ENCODE assay signal across 8 cellular contexts in genomic region chr12:65232490-65233077, GRCh38. TPM values are rescaled to one million over a fixed set of nuclear protein-coding genes. Genes with fewer than 3 reads are reported as not detected.
DNase-seq lines count a peak whose midpoint lies in the region; ATAC-seq and TF ChIP-seq lines count a peak whose summit lies in the region.

No MANE protein-coding gene starts in this region.

- POLR2A ChIA-PET in CD4-positive, alpha-beta memory T cell (lab: Charles Lee; ENCODE audit: partially characterized antibody) = interaction anchor here (1.3 kb wide), 1 partner anchor 63 kb away, joined by 6 read pairs; the partner anchor contains the start of gene LEMD3

- intact Hi-C loops in CD4-positive, alpha-beta memory T cell (cut with micrococcal nuclease) = loop anchor here (1.0 kb wide), 2 partner anchors 341 to 430 kb away; no protein-coding TSS in a partner anchor

- ATAC-seq in HG03159 (IDR thresholded peaks at IDR 0.05; ENCODE audit: unreplicated experiment) (peak; percentile 48), GM18868 (IDR thresholded peaks at IDR 0.05; ENCODE audit: unreplicated experiment) (no peak)
- no peak for ATAC-seq in activated naive CD8-positive, alpha-beta T cell treated with anti-CD3 and anti-CD28 coated beads, Interleukin-2, amount 50 U/mL, for 24 hours

- no peak overlapping the region for H3K4me3 Mint-ChIP-seq in CD4-positive, alpha-beta memory T cell
- H3K4me3 Mint-ChIP-seq in activated naive CD8-positive, alpha-beta T cell treated with anti-CD3 and anti-CD28 coated beads, Interleukin-2, amount 50 U/mL, for 24 hours = no peak overlapping the region

- peak; percentile 33 for TF ChIP-seq CTCF in liver (IDR thresholded peaks at IDR 0.05; ENCODE audit: low read depth, low read length, missing input control)

- H3K27me3 Mint-ChIP-seq in CD4-positive, alpha-beta memory T cell = no peaks in the 10 kb centered on the region
- H3K27me3 Mint-ChIP-seq in activated naive CD8-positive, alpha-beta T cell treated with anti-CD3 and anti-CD28 coated beads, Interleukin-2, amount 50 U/mL, for 24 hours = no peaks in the 10 kb centered on the region

- H3K27ac ChIP-seq in CD4-positive, alpha-beta memory T cell (ENCODE audit: low read depth, low read length) = no peak overlapping the region
- no peak overlapping the region for H3K27ac ChIP-seq in liver (ENCODE audit: low read depth in 1 of 2, low read length in 2 of 2)

- 15% methylated on average over 3 of the region's 3 CpGs for WGBS in liver

- peaks cover 6 to 13% (median 8%) of the 10 kb centered on the region in 4 donors for H3K4me1 Mint-ChIP-seq in CD4-positive, alpha-beta memory T cell
- peaks cover 14% of the 10 kb centered on the region for H3K4me1 Mint-ChIP-seq in activated naive CD8-positive, alpha-beta T cell treated with anti-CD3 and anti-CD28 coated beads, Interleukin-2, amount 50 U/mL, for 24 hours

- H3K4me3 ChIP-seq in CD4-positive, alpha-beta memory T cell (ENCODE audit: low read length in 2 of 2) = no peak overlapping the region
- H3K4me3 ChIP-seq in liver (ENCODE audit: low read depth in 1 of 3, low read length in 3 of 3) = no peak overlapping the region

- peaks cover 5% of the 10 kb centered on the region for H3K4me1 ChIP-seq in CD4-positive, alpha-beta memory T cell (ENCODE audit: insufficient read depth, low read length)
- peaks cover 0 to 2% (median 0%) of the 10 kb centered on the region in 4 donors for H3K4me1 ChIP-seq in liver (ENCODE audit: control insufficient read depth in 4 of 4, insufficient read depth in 4 of 4, low read length in 3 of 4)

- H3K27ac Mint-ChIP-seq in CD4-positive, alpha-beta memory T cell = peak overlapping the region in 4 of 7 donors; percentile 76 to 86 (median 81)
- H3K27ac Mint-ChIP-seq in activated naive CD8-positive, alpha-beta T cell treated with anti-CD3 and anti-CD28 coated beads, Interleukin-2, amount 50 U/mL, for 24 hours = peak overlapping the region; percentile 29

- H3K27me3 ChIP-seq in CD4-positive, alpha-beta memory T cell (ENCODE audit: insufficient read depth, low read length) = no peaks in the 10 kb centered on the region
- no peaks in the 10 kb centered on the region for H3K27me3 ChIP-seq in liver (ENCODE audit: control insufficient read depth in 4 of 4, insufficient read depth in 4 of 4, low read length in 3 of 4)

- CTCF ChIA-PET in CD4-positive, alpha-beta memory T cell (lab: Charles Lee; ENCODE audit: partially characterized antibody) = interaction anchor here (0.6 to 4.5 kb wide), 12 partner anchors 15 to 1462 kb away, joined by 3 to 61 read pairs (median 4); partner anchors contain the start of gene LEMD3

- DNase-seq in CD4-positive, alpha-beta memory T cell = peak in 4 of 5 donors; percentile 8 to 25 (median 16)
- no peak for DNase-seq in activated naive CD8-positive, alpha-beta T cell treated with anti-CD3 and anti-CD28 coated beads, Interleukin-2, amount 50 U/mL, for 24 hours
- DNase-seq in activated CD4-positive, alpha-beta T cell treated with anti-CD3 and anti-CD28 coated beads, Interleukin-2, amount 50 U/mL, for 1 hour = no peak
- DNase-seq in middle frontal gyrus (ENCODE audit: extremely low spot score, low spot score) (no peak), NCI-H748 treated with DMSO at 0.1 percent for 48 hours (lab: John Stamatoyannopoulos, UW) (no peak)

- H3K9ac ChIP-seq in liver (ENCODE audit: low read depth in 1 of 2, low read length in 2 of 2) = no peak overlapping the region

- H3K9me3 ChIP-seq in CD4-positive, alpha-beta memory T cell (ENCODE audit: control insufficient read depth in 1 of 2, low read length in 2 of 2) = peaks cover 0 to 8% of the 10 kb centered on the region in 2 donors
- H3K9me3 ChIP-seq in liver (ENCODE audit: control insufficient read depth in 4 of 4, low read length in 3 of 4) = peaks cover 3 to 15% (median 5%) of the 10 kb centered on the region in 4 donors

- peaks cover 3 to 20% (median 11%) of the 10 kb centered on the region in 8 donors for H3K9me3 Mint-ChIP-seq in CD4-positive, alpha-beta memory T cell
- peaks cover 9% of the 10 kb centered on the region for H3K9me3 Mint-ChIP-seq in activated naive CD8-positive, alpha-beta T cell treated with anti-CD3 and anti-CD28 coated beads, Interleukin-2, amount 50 U/mL, for 24 hours

- TF ChIP-seq RAD21 in liver (IDR thresholded peaks at IDR 0.05) = peak; percentile 75 to 79

- no peaks in the 10 kb centered on the region for H3K36me3 ChIP-seq in CD4-positive, alpha-beta memory T cell (ENCODE audit: insufficient read depth, low read length)
- H3K36me3 ChIP-seq in liver (ENCODE audit: control insufficient read depth in 4 of 4, insufficient read depth in 3 of 4, low read depth in 1 of 4, low read length in 3 of 4) = peaks cover 0 to 9% (median 5%) of the 10 kb centered on the region in 4 donors

- H3K36me3 Mint-ChIP-seq in CD4-positive, alpha-beta memory T cell = peaks cover 24 to 29% of the 10 kb centered on the region in 2 donors
- peaks cover 26% of the 10 kb centered on the region for H3K36me3 Mint-ChIP-seq in activated naive CD8-positive, alpha-beta T cell treated with anti-CD3 and anti-CD28 coated beads, Interleukin-2, amount 50 U/mL, for 24 hours (ENCODE audit: low read depth)

TF ChIP-seq in liver, 16 proteins besides CTCF, POLR2A, EP300 and RAD21:
- TF ChIP-seq MAX (IDR thresholded peaks at IDR 0.05) (no peak), FOXA1 (IDR thresholded peaks at IDR 0.05) (no peak), YY1 (IDR thresholded peaks at IDR 0.05) (no peak), SP1 (IDR thresholded peaks at IDR 0.05) (no peak), HNF4G (IDR thresholded peaks at IDR 0.05) (no peak), HNF4A (conservative IDR thresholded peaks at IDR 0.05) (no peak), RXRA (IDR thresholded peaks at IDR 0.05) (no peak), JUND (IDR thresholded peaks at IDR 0.05) (no peak), EGR1 (IDR thresholded peaks at IDR 0.05; ENCODE audit: low read depth in 2 of 2) (no peak), GABPA (IDR thresholded peaks at IDR 0.05 in 1 of 2, conservative IDR thresholded peaks at IDR 0.05 in 1 of 2) (no peak)

RNA-seq across cellular contexts. Expression of gene MSRB3, which starts 45.9 kb away (rescaled TPM):
- not detected for total RNA-seq in CD4-positive, alpha-beta memory T cell
- not detected for polyA plus RNA-seq in CD4-positive, alpha-beta memory T cell
- 1 to 10 TPM; 3.5 to 5.2 TPM for total RNA-seq in liver
- 1 to 10 TPM; 1.0 to 2.7 TPM for polyA plus RNA-seq in liver

Comparison
In these comparisons a context has a peak if more than half of its experiments do, and no peak if none do; other contexts are left out.
1. DNase-seq: peak in CD4-positive, alpha-beta memory T cell (4 of 5); none in activated naive CD8-positive, alpha-beta T cell treated with anti-CD3 and anti-CD28 coated beads, Interleukin-2, amount 50 U/mL, for 24 hours (single experiment), activated CD4-positive, alpha-beta T cell treated with anti-CD3 and anti-CD28 coated beads, Interleukin-2, amount 50 U/mL, for 1 hour (single experiment), middle frontal gyrus (single experiment) and NCI-H748 treated with DMSO at 0.1 percent for 48 hours (single experiment).
2. RNA of gene MSRB3, which starts 45.9 kb away (total RNA-seq): 3.5 to 5.2 TPM in liver; not detected in CD4-positive, alpha-beta memory T cell; every median in the first group is over 4 times any median in the second.